ENCODE assay signal across 13 cellular contexts in genomic region chr18:33660696-33661310, GRCh38.
DNase-seq lines count a peak whose midpoint lies in the region; ATAC-seq and TF ChIP-seq lines count a peak whose summit lies in the region.
"Had no signal": no experiment of that assay in that cellular context is flagged by ENCODE, and none has a peak within 500 bp of the region (broad histone marks: within the 10 kb centered on the region; RNA-seq: fewer than 3 reads in every experiment).

No MANE protein-coding gene starts in this region.

- no peak overlapping the region for H3K18ac ChIP-seq in IMR-90 (ENCODE audit: low read depth, low read length)

- POLR2A ChIA-PET in IMR-90 (lab: Charles Lee; ENCODE audit: unreplicated experiment): no interaction called here
- POLR2A ChIA-PET in WTC11 (lab: Charles Lee): no interaction called here
- POLR2A ChIA-PET in activated CD4-positive, alpha-beta T cell treated with anti-CD3 and anti-CD28 coated beads, Interleukin-2, amount 10 ng/mL, durations not matched to agents 7 days and 5 days (lab: Charles Lee): no interaction called here

- no peaks in the 10 kb centered on the region; the same call in 1 of the 2 replicates for H3K4me1 ChIP-seq in IMR-90 (ENCODE audit: control insufficient read depth, insufficient read depth, low read length)
- H3K4me1 ChIP-seq: BE2C had no signal

- no peak overlapping the region for H2AFZ ChIP-seq in IMR-90 (replicated peaks; ENCODE audit: low read length, poor library complexity)

- H4K8ac ChIP-seq in IMR-90 (ENCODE audit: low read depth in 2 of 2, low read length in 2 of 2): no peak overlapping the region

- in situ Hi-C loops in IMR-90 (cut with MboI; ENCODE audit: low sequenced_read_pairs): no loop called here

- H3K9me3 Mint-ChIP-seq in WTC11 (no peaks in the 10 kb centered on the region), nephron progenitor cell (no peaks in the 10 kb centered on the region)
- H3K9me3 Mint-ChIP-seq in activated CD4-positive, alpha-beta T cell treated with anti-CD3 and anti-CD28 coated beads, Interleukin-2, amount 10 ng/mL, durations not matched to agents 7 days and 5 days: no peaks in the 10 kb centered on the region

- H2AK9ac ChIP-seq in IMR-90 (replicated peaks; ENCODE audit: low read depth, low read length, poor library complexity): no peak overlapping the region

- 40% methylated on average over 1 of the region's 2 CpGs; no CpG with 5 or more reads in 1 of the 2 experiments for WGBS in IMR-90 (ENCODE audit: extremely low coverage in 2 of 2, insufficient read length in 1 of 2), 2 experiments

- no peak overlapping the region for H2BK5ac ChIP-seq in IMR-90 (ENCODE audit: low read depth, low read length, poor library complexity, severe bottlenecking)

- H3K27ac Mint-ChIP-seq in WTC11 (peak overlapping the region; percentile 32; the same call in 1 of the 2 replicates), nephron progenitor cell (peak overlapping the region; percentile 21)
- H3K27ac Mint-ChIP-seq in activated CD4-positive, alpha-beta T cell treated with anti-CD3 and anti-CD28 coated beads, Interleukin-2, amount 10 ng/mL, durations not matched to agents 7 days and 5 days: no peak overlapping the region
- H3K27ac Mint-ChIP-seq: CD4-positive, alpha-beta memory T cell had no signal

- TF ChIP-seq CTCF in IMR-90 (conservative IDR thresholded peaks at IDR 0.05; ENCODE audit: low read depth, low read length) (no peak), WTC11 (IDR thresholded peaks at IDR 0.05) (no peak), nephron progenitor cell (IDR thresholded peaks at IDR 0.05) (no peak)

- H3K4ac ChIP-seq in IMR-90 (ENCODE audit: low read depth, low read length): no peak overlapping the region

- H2BK120ac ChIP-seq in IMR-90 (ENCODE audit: low read depth, low read length): no peak overlapping the region

- no peak overlapping the region for H3K9ac ChIP-seq in IMR-90 (ENCODE audit: low read depth, low read length)

- no peak overlapping the region for H4K5ac ChIP-seq in IMR-90 (ENCODE audit: low read depth, low read length)

- no peak overlapping the region for H3K4me2 ChIP-seq in IMR-90 (ENCODE audit: low read depth, low read length)

- H3K27me3 ChIP-seq in IMR-90 (ENCODE audit: control insufficient read depth, insufficient read depth, low read length): no peaks in the 10 kb centered on the region
- H3K27me3 ChIP-seq in MG63: no peaks in the 10 kb centered on the region
- H3K27me3 ChIP-seq: BE2C had no signal

- H4K20me1 ChIP-seq in IMR-90 (ENCODE audit: insufficient read depth, low read length): no peaks in the 10 kb centered on the region

- H2BK15ac ChIP-seq in IMR-90 (ENCODE audit: low read depth, low read length): no peak overlapping the region

- H3K27ac ChIP-seq in IMR-90 (ENCODE audit: insufficient read depth, low read length): no peak overlapping the region
- H3K27ac ChIP-seq: C4-2B had no signal

- dilution Hi-C loops in IMR-90 (cut with HindIII; ENCODE audit: low sequenced_read_pairs, unreplicated experiment): no loop called here

- intact Hi-C loops in IMR-90 (cut with micrococcal nuclease): no loop called here

- no peak overlapping the region for H3K14ac ChIP-seq in IMR-90 (replicated peaks; ENCODE audit: low read depth, low read length)

- H3K9me3 ChIP-seq in IMR-90 (ENCODE audit: control insufficient read depth, insufficient read depth, low read length) (no peaks in the 10 kb centered on the region), MG63 (no peaks in the 10 kb centered on the region)
- H3K9me3 ChIP-seq: BE2C had no signal

- no peak overlapping the region for H3K56ac ChIP-seq in IMR-90 (ENCODE audit: extremely low read depth, insufficient read depth, low read length)

- H3K4me3 Mint-ChIP-seq in WTC11 (no peak overlapping the region), nephron progenitor cell (no peak overlapping the region)
- H3K4me3 Mint-ChIP-seq in activated CD4-positive, alpha-beta T cell treated with anti-CD3 and anti-CD28 coated beads, Interleukin-2, amount 10 ng/mL, durations not matched to agents 7 days and 5 days: no peak overlapping the region
- H3K4me3 Mint-ChIP-seq: CD4-positive, alpha-beta memory T cell had no signal

- H4K91ac ChIP-seq in IMR-90 (ENCODE audit: insufficient read depth, low read depth, low read length): no peak overlapping the region

- TF ChIP-seq RAD21 in IMR-90 (IDR thresholded peaks at IDR 0.05; ENCODE audit: low read length): no peak

- no peaks in the 10 kb centered on the region for H3K36me3 Mint-ChIP-seq in WTC11
- no peaks in the 10 kb centered on the region for H3K36me3 Mint-ChIP-seq in nephron progenitor cell (ENCODE audit: low read depth)
- H3K36me3 Mint-ChIP-seq in activated CD4-positive, alpha-beta T cell treated with anti-CD3 and anti-CD28 coated beads, Interleukin-2, amount 10 ng/mL, durations not matched to agents 7 days and 5 days (ENCODE audit: low read depth): no peaks in the 10 kb centered on the region
- H3K36me3 Mint-ChIP-seq: CD4-positive, alpha-beta memory T cell had no signal

- no peak overlapping the region for H3K4me3 ChIP-seq in IMR-90 (ENCODE audit: insufficient read depth, low read depth, low read length)
- no peak overlapping the region for H3K4me3 ChIP-seq in MG63

- CTCF ChIA-PET in IMR-90 (lab: Yijun Ruan, JAX) (no interaction called here), WTC11 (lab: Charles Lee) (no interaction called here)
- CTCF ChIA-PET in activated CD4-positive, alpha-beta T cell treated with anti-CD3 and anti-CD28 coated beads, Interleukin-2, amount 10 ng/mL, durations not matched to agents 7 days and 5 days (lab: Charles Lee): no interaction called here

- H3K27me3 Mint-ChIP-seq in WTC11 (ENCODE audit: low read depth) (no peaks in the 10 kb centered on the region), nephron progenitor cell (ENCODE audit: low read depth, poor library complexity) (no peaks in the 10 kb centered on the region)
- no peaks in the 10 kb centered on the region for H3K27me3 Mint-ChIP-seq in activated CD4-positive, alpha-beta T cell treated with anti-CD3 and anti-CD28 coated beads, Interleukin-2, amount 10 ng/mL, durations not matched to agents 7 days and 5 days
- H3K27me3 Mint-ChIP-seq: CD4-positive, alpha-beta memory T cell had no signal

- no peaks in the 10 kb centered on the region for H3K79me1 ChIP-seq in IMR-90 (ENCODE audit: low read depth in 1 of 2, low read length in 2 of 2)

- ATAC-seq in IMR-90 (ENCODE audit: low read depth): peak; percentile 32
- ATAC-seq in WTC11: no peak

- peaks cover 18% of the 10 kb centered on the region for H3K4me1 Mint-ChIP-seq in WTC11
- H3K4me1 Mint-ChIP-seq in nephron progenitor cell: no peaks in the 10 kb centered on the region
- no peaks in the 10 kb centered on the region for H3K4me1 Mint-ChIP-seq in activated CD4-positive, alpha-beta T cell treated with anti-CD3 and anti-CD28 coated beads, Interleukin-2, amount 10 ng/mL, durations not matched to agents 7 days and 5 days
- H3K4me1 Mint-ChIP-seq: CD4-positive, alpha-beta memory T cell had no signal

- no TSS peak for BruUV-seq in IMR-90 (replicated peaks; lab: Mats Ljungman, UMichigan)

- DNase-seq in Daoy (ENCODE audit: low read depth): peak; percentile 1
- peak; percentile 16 for DNase-seq in IMR-90
- no peak for DNase-seq in WTC11 (ENCODE audit: low spot score)
- no peak for DNase-seq in nephron progenitor cell
- DNase-seq in activated CD4-positive, alpha-beta T cell treated with anti-CD3 and anti-CD28 coated beads, Interleukin-2, amount 10 ng/mL, durations not matched to agents 7 days and 5 days: no peak
- DNase-seq in stimulated activated CD4-positive, alpha-beta T cell treated with anti-CD3 and anti-CD28 coated beads, Interleukin-12 subunit alpha, Interleukin-12 subunit beta, amount 100 ng/mL, for 4 hours: no peak
- no peak for DNase-seq in MG63
- DNase-seq: BE2C; CD4-positive, alpha-beta memory T cell; DND-41; GF-D8; H7 had no signal

- no peaks in the 10 kb centered on the region for H3K9me1 ChIP-seq in IMR-90 (ENCODE audit: insufficient read depth, low read length)

- TF ChIP-seq POLR2A in IMR-90 (IDR thresholded peaks at IDR 0.05; ENCODE audit: low read depth, low read length): no peak

- no peak overlapping the region for H2BK20ac ChIP-seq in IMR-90 (ENCODE audit: low read depth, low read length)

- H3K36me3 ChIP-seq in IMR-90 (ENCODE audit: control insufficient read depth, insufficient read depth, low read length) (no peaks in the 10 kb centered on the region), MG63 (no peaks in the 10 kb centered on the region)
- H3K36me3 ChIP-seq: BE2C had no signal

- no peak overlapping the region for H2AK5ac ChIP-seq in IMR-90 (ENCODE audit: low read depth, low read length)

- H3K23ac ChIP-seq in IMR-90 (ENCODE audit: low read depth, low read length): no peak overlapping the region

TF ChIP-seq in IMR-90, 13 proteins besides CTCF, POLR2A, EP300 and RAD21 (continues in another document):
- TF ChIP-seq CEBPB (IDR thresholded peaks at IDR 0.05; ENCODE audit: low read depth, low read length): no peak
- TF ChIP-seq RFX5 (IDR thresholded peaks at IDR 0.05; ENCODE audit: low read depth, low read length): no peak
- no peak for TF ChIP-seq CHD1 (IDR thresholded peaks at IDR 0.05; ENCODE audit: low read depth, low read length)
- no peak for TF ChIP-seq MXI1 (IDR thresholded peaks at IDR 0.05; ENCODE audit: borderline replicate concordance, low read depth, low read length)

TF ChIP-seq in WTC11, 78 proteins besides CTCF, POLR2A, EP300 and RAD21 (continues in another document):
- TF ChIP-seq, protein P1, sequence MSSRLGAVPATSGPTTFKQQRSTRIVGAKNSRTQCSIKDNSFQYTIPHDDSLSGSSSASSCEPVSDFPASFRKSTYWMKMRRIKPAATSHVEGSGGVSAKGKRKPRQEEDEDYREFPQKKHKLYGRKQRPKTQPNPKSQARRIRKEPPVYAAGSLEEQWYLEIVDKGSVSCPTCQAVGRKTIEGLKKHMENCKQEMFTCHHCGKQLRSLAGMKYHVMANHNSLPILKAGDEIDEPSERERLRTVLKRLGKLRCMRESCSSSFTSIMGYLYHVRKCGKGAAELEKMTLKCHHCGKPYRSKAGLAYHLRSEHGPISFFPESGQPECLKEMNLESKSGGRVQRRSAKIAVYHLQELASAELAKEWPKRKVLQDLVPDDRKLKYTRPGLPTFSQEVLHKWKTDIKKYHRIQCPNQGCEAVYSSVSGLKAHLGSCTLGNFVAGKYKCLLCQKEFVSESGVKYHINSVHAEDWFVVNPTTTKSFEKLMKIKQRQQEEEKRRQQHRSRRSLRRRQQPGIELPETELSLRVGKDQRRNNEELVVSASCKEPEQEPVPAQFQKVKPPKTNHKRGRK (CRISPR knock-in tag; IDR thresholded peaks at IDR 0.05; ENCODE audit: borderline replicate concordance): no peak
- TF ChIP-seq ZBTB43 (CRISPR knock-in tag; IDR thresholded peaks at IDR 0.05) (no peak), ZNF416 (CRISPR knock-in tag; IDR thresholded peaks at IDR 0.05) (no peak)

Comparison
In these comparisons a context has a peak if more than half of its experiments do, and no peak if none do; other contexts are left out.
1. DNase-seq: peak in Daoy (single experiment) and IMR-90 (single experiment); none in WTC11 (single experiment), nephron progenitor cell (single experiment), activated CD4-positive, alpha-beta T cell treated with anti-CD3 and anti-CD28 coated beads, Interleukin-2, amount 10 ng/mL, durations not matched to agents 7 days and 5 days (single experiment), stimulated activated CD4-positive, alpha-beta T cell treated with anti-CD3 and anti-CD28 coated beads, Interleukin-12 subunit alpha, Interleukin-12 subunit beta, amount 100 ng/mL, for 4 hours (single experiment) and MG63 (single experiment).